1 cellular context compared by ENCODE assay signal in the genomic region with DNA sequence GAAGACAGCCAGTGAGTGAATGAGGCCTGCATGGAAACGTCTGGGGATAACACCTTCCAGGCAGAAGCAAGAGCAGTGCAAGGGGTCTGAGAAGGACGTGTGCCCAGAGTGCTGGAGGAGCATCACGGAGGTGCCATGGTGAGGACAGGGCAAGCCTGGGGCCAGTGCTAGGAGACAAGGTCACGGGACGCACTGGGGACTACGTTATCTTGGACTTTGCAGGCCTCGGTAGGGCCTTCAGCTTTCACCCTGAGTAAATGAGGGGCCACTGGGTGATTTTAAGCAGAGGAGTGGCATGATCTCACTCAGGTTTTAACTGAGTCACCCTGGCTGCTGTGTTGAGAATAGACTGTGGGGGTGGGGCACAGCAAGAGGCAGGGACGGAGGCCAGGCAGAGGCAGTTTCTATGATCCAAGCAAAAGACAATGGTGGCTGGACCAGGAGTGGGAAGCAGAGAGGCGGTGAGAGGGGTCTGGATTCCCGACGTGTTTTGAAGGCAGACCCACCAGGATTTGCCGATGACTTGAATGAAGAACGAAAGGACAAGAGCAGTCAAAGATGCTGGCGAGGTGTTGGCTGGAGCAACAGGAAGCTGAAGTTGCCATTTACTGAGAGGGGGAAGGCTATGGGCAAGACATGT.
TF ChIP-seq lines count a peak whose summit lies in the region.

No MANE protein-coding gene starts in this region.

TF ChIP-seq in K562, 482 proteins besides CTCF, POLR2A, EP300 and RAD21 (continued from another document and continues in another):
- TF ChIP-seq, protein P1, sequence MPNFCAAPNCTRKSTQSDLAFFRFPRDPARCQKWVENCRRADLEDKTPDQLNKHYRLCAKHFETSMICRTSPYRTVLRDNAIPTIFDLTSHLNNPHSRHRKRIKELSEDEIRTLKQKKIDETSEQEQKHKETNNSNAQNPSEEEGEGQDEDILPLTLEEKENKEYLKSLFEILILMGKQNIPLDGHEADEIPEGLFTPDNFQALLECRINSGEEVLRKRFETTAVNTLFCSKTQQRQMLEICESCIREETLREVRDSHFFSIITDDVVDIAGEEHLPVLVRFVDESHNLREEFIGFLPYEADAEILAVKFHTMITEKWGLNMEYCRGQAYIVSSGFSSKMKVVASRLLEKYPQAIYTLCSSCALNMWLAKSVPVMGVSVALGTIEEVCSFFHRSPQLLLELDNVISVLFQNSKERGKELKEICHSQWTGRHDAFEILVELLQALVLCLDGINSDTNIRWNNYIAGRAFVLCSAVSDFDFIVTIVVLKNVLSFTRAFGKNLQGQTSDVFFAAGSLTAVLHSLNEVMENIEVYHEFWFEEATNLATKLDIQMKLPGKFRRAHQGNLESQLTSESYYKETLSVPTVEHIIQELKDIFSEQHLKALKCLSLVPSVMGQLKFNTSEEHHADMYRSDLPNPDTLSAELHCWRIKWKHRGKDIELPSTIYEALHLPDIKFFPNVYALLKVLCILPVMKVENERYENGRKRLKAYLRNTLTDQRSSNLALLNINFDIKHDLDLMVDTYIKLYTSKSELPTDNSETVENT (CRISPR knock-in tag; IDR thresholded peaks at IDR 0.05) = no peak
- TF ChIP-seq HNRNPL (IDR thresholded peaks at IDR 0.05; ENCODE audit: low read depth, low read length) (no peak), PBX2 (CRISPR knock-in tag; IDR thresholded peaks at IDR 0.05; ENCODE audit: low read depth) (no peak), PBX2 (tag; conservative IDR thresholded peaks at IDR 0.05; ENCODE audit: low read depth) (no peak), RBM15 (IDR thresholded peaks at IDR 0.05; ENCODE audit: insufficient read depth, low read length) (no peak), ELF1 (tag; IDR thresholded peaks at IDR 0.05) (no peak), SREBF2 (CRISPR knock-in tag; IDR thresholded peaks at IDR 0.05) (no peak), KLF6 (CRISPR knock-in tag; IDR thresholded peaks at IDR 0.05; ENCODE audit: borderline replicate concordance) (no peak), ADNP (tag; IDR thresholded peaks at IDR 0.05) (no peak), MEF2A (IDR thresholded peaks at IDR 0.05; ENCODE audit: control insufficient read depth, low read depth, low read length) (0 out of 2 replicates have a peak, but pooled peaks have one; percentile 23), ZZZ3 (IDR thresholded peaks at IDR 0.05) (no peak), TCF7 (IDR thresholded peaks at IDR 0.05; ENCODE audit: borderline replicate concordance) (no peak), ZNF277 (CRISPR knock-in tag; IDR thresholded peaks at IDR 0.05; ENCODE audit: borderline replicate concordance) (no peak), HDGF (IDR thresholded peaks at IDR 0.05) (peak; percentile 88; the same call in 1 of the 2 replicates), TBL1XR1 (IDR thresholded peaks at IDR 0.05; ENCODE audit: low read length in 2 of 2) (no peak), ZNF717 (CRISPR knock-in tag; IDR thresholded peaks at IDR 0.05) (no peak), THRAP3 (IDR thresholded peaks at IDR 0.05; ENCODE audit: borderline replicate concordance) (no peak), SOX6 (IDR thresholded peaks at IDR 0.05) (peak; percentile 63), ZKSCAN1 (IDR thresholded peaks at IDR 0.05; ENCODE audit: low read depth, low read length) (no peak), NEUROD1 (IDR thresholded peaks at IDR 0.05; ENCODE audit: borderline replicate concordance, low read depth, low read length, partially characterized antibody) (peak; percentile 62), ZNF146 (CRISPR knock-in tag; IDR thresholded peaks at IDR 0.05; ENCODE audit: unreplicated experiment) (no peak), ZNF280B (CRISPR knock-in tag; IDR thresholded peaks at IDR 0.05) (no peak), GTF2F1 (IDR thresholded peaks at IDR 0.05; ENCODE audit: low read depth, low read length) (no peak), ZNF217 (CRISPR knock-in tag; IDR thresholded peaks at IDR 0.05) (no peak), NUFIP1 (IDR thresholded peaks at IDR 0.05; ENCODE audit: partially characterized antibody) (no peak), ZC3H4 (CRISPR knock-in tag; IDR thresholded peaks at IDR 0.05; ENCODE audit: borderline replicate concordance) (no peak), ATF3 (IDR thresholded peaks at IDR 0.05) (peak; percentile 95), ATF3 (CRISPR knock-in tag; conservative IDR thresholded peaks at IDR 0.05) (0 out of 2 replicates have a peak, but pooled peaks have one; percentile 28), ZNF444 (CRISPR knock-in tag; IDR thresholded peaks at IDR 0.05) (no peak), DMBX1 (CRISPR knock-in tag; IDR thresholded peaks at IDR 0.05; ENCODE audit: borderline replicate concordance) (no peak), TGIF2 (CRISPR knock-in tag; IDR thresholded peaks at IDR 0.05) (no peak), NCOA1 (IDR thresholded peaks at IDR 0.05; ENCODE audit: low read depth) (no peak), ILK (tag; IDR thresholded peaks at IDR 0.05; ENCODE audit: borderline replicate concordance, low read depth) (no peak), NONO (IDR thresholded peaks at IDR 0.05; ENCODE audit: low read depth in 2 of 2, low read length in 1 of 2) (no peak), CAMTA2 (CRISPR knock-in tag; conservative IDR thresholded peaks at IDR 0.05) (no peak), EHMT2 (IDR thresholded peaks at IDR 0.05) (peak; percentile 81; the same call in 1 of the 2 replicates), MAFK (IDR thresholded peaks at IDR 0.05; ENCODE audit: low read length) (peak; percentile 71; the same call in 1 of the 2 replicates), RFX7 (CRISPR knock-in tag; IDR thresholded peaks at IDR 0.05) (no peak)
- TF ChIP-seq, protein P2, sequence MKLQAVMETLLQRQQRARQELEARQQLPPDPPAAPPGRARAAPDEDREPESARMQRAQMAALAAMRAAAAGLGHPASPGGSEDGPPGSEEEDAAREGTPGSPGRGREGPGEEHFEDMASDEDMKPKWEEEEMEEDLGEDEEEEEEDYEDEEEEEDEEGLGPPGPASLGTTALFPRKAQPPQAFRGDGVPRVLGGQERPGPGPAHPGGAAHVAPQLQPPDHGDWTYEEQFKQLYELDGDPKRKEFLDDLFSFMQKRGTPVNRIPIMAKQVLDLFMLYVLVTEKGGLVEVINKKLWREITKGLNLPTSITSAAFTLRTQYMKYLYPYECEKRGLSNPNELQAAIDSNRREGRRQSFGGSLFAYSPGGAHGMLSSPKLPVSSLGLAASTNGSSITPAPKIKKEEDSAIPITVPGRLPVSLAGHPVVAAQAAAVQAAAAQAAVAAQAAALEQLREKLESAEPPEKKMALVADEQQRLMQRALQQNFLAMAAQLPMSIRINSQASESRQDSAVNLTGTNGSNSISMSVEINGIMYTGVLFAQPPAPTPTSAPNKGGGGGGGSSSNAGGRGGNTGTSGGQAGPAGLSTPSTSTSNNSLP (IDR thresholded peaks at IDR 0.05; ENCODE audit: borderline replicate concordance, low read depth, low read length) = no peak
- TF ChIP-seq, protein P3, sequence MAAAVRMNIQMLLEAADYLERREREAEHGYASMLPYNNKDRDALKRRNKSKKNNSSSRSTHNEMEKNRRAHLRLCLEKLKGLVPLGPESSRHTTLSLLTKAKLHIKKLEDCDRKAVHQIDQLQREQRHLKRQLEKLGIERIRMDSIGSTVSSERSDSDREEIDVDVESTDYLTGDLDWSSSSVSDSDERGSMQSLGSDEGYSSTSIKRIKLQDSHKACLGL (CRISPR knock-in tag; IDR thresholded peaks at IDR 0.05; ENCODE audit: borderline replicate concordance, poor library complexity, severe bottlenecking) = no peak
- TF ChIP-seq, protein P4, sequence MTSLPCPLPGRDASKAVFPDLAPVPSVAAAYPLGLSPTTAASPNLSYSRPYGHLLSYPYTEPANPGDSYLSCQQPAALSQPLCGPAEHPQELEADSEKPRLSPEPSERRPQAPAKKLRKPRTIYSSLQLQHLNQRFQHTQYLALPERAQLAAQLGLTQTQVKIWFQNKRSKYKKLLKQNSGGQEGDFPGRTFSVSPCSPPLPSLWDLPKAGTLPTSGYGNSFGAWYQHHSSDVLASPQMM (CRISPR knock-in tag; IDR thresholded peaks at IDR 0.05) = no peak
- TF ChIP-seq, protein P5, sequence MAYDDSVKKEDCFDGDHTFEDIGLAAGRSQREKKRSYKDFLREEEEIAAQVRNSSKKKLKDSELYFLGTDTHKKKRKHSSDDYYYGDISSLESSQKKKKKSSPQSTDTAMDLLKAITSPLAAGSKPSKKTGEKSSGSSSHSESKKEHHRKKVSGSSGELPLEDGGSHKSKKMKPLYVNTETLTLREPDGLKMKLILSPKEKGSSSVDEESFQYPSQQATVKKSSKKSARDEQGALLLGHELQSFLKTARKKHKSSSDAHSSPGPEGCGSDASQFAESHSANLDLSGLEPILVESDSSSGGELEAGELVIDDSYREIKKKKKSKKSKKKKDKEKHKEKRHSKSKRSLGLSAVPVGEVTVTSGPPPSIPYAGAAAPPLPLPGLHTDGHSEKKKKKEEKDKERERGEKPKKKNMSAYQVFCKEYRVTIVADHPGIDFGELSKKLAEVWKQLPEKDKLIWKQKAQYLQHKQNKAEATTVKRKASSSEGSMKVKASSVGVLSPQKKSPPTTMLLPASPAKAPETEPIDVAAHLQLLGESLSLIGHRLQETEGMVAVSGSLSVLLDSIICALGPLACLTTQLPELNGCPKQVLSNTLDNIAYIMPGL (CRISPR knock-in tag; IDR thresholded peaks at IDR 0.05) = no peak
